ENCODE assay signal across 1 cellular context in genomic region chr12:775973-776771, GRCh38.
TF ChIP-seq lines count a peak whose summit lies in the region.

No MANE protein-coding gene starts in this region.

TF ChIP-seq in HepG2, 621 proteins besides CTCF, POLR2A, EP300 and RAD21:
- TF ChIP-seq, protein P1, sequence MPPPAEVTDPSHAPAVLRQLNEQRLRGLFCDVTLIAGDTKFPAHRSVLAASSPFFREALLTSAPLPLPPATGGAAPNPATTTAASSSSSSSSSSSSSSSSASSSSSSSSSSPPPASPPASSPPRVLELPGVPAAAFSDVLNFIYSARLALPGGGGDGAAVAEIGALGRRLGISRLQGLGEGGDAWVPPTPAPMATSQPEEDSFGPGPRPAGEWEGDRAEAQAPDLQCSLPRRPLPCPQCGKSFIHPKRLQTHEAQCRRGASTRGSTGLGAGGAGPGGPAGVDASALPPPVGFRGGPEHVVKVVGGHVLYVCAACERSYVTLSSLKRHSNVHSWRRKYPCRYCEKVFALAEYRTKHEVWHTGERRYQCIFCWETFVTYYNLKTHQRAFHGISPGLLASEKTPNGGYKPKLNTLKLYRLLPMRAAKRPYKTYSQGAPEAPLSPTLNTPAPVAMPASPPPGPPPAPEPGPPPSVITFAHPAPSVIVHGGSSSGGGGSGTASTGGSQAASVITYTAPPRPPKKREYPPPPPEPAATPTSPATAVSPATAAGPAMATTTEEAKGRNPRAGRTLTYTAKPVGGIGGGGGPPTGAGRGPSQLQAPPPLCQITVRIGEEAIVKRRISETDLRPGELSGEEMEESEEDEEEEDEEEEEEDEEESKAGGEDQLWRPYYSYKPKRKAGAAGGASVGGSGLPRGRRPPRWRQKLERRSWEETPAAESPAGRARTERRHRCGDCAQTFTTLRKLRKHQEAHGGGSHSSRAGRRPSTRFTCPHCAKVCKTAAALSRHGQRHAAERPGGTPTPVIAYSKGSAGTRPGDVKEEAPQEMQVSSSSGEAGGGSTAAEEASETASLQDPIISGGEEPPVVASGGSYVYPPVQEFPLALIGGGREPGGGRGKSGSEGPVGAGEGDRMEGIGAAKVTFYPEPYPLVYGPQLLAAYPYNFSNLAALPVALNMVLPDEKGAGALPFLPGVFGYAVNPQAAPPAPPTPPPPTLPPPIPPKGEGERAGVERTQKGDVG (CRISPR knock-in tag; IDR thresholded peaks at IDR 0.05; ENCODE audit: borderline replicate concordance) = 0 out of 2 replicates have a peak, but pooled peaks have one; percentile 38
- TF ChIP-seq ZNF687 (CRISPR knock-in tag; IDR thresholded peaks at IDR 0.05) = peak; percentile 26; the same call in 1 of the 2 replicates
- TF ChIP-seq ZNF646 (CRISPR knock-in tag; IDR thresholded peaks at IDR 0.05) = peak; percentile 63; the same call in 1 of the 2 replicates
- peak; percentile 58; the same call in 1 of the 2 replicates for TF ChIP-seq ZNF460 (CRISPR knock-in tag; IDR thresholded peaks at IDR 0.05; ENCODE audit: borderline replicate concordance)
- TF ChIP-seq ZBTB38 (CRISPR knock-in tag; IDR thresholded peaks at IDR 0.05) = peak; percentile 66; the same call in 1 of the 2 replicates
- TF ChIP-seq, protein P2, sequence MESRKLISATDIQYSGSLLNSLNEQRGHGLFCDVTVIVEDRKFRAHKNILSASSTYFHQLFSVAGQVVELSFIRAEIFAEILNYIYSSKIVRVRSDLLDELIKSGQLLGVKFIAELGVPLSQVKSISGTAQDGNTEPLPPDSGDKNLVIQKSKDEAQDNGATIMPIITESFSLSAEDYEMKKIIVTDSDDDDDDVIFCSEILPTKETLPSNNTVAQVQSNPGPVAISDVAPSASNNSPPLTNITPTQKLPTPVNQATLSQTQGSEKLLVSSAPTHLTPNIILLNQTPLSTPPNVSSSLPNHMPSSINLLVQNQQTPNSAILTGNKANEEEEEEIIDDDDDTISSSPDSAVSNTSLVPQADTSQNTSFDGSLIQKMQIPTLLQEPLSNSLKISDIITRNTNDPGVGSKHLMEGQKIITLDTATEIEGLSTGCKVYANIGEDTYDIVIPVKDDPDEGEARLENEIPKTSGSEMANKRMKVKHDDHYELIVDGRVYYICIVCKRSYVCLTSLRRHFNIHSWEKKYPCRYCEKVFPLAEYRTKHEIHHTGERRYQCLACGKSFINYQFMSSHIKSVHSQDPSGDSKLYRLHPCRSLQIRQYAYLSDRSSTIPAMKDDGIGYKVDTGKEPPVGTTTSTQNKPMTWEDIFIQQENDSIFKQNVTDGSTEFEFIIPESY (CRISPR knock-in tag; IDR thresholded peaks at IDR 0.05) = peak; percentile 93
TF ChIP-seq in HepG2: peak in this region for 6; not testable (repeated sequence) for 615.
